ENCODE assay signal across 18 cellular contexts in genomic region chr19:14114439-14114838, GRCh38. TPM values are rescaled to one million over a fixed set of nuclear protein-coding genes. Genes with fewer than 3 reads are reported as not detected.
DNase-seq lines count a peak whose midpoint lies in the region; ATAC-seq, FAIRE-seq and TF ChIP-seq lines count a peak whose summit lies in the region.
"Had no signal": no experiment of that assay in that cellular context is flagged by ENCODE, and none has a peak within 500 bp of the region (broad histone marks: within the 10 kb centered on the region; RNA-seq: fewer than 3 reads in every experiment).

No MANE protein-coding gene starts in this region.

- H3K4ac ChIP-seq in neuronal stem cell (ENCODE audit: low read length) = no peak overlapping the region

- H2BK5ac ChIP-seq in neuronal stem cell (ENCODE audit: low read length) = no peak overlapping the region

- H3F3A ChIP-seq in GM23248 (ENCODE audit: insufficient read depth) = peaks cover 7% of the 10 kb centered on the region

- no peak overlapping the region for H2BK15ac ChIP-seq in neuronal stem cell (ENCODE audit: low read length)

- no peaks in the 10 kb centered on the region for H3K9me3 ChIP-seq in K562 (replicated peaks; ENCODE audit: control insufficient read depth, insufficient read depth, low read depth, low read length)
- no peaks in the 10 kb centered on the region for H3K9me3 ChIP-seq in neuronal stem cell (replicated peaks in 1 of 2; ENCODE audit: control insufficient read depth in 2 of 2, insufficient read depth in 1 of 2, low read depth in 1 of 2, low read length in 2 of 2)
- H3K9me3 ChIP-seq in tibial artery = no peaks in the 10 kb centered on the region
- H3K9me3 ChIP-seq in GM23248 (ENCODE audit: low read depth) = no peaks in the 10 kb centered on the region
- H3K9me3 ChIP-seq: BE2C, body of pancreas had no signal

- no peaks in the 10 kb centered on the region for H3K9me3 Mint-ChIP-seq in IgD-negative memory B cell
- H3K9me3 Mint-ChIP-seq: stimulated activated naive CD8-positive, alpha-beta T cell treated with anti-CD3 and anti-CD28 coated beads, Interleukin-15, amount 100 ng/mL, for 72 hours had no signal

- H3K4me1 Mint-ChIP-seq in IgD-negative memory B cell = peaks cover 24 to 33% (median 27%) of the 10 kb centered on the region in 3 donors

- no peak for ATAC-seq in K562
- ATAC-seq: body of pancreas; esophagus mucosa; stimulated activated naive CD8-positive, alpha-beta T cell treated with anti-CD3 and anti-CD28 coated beads, Interleukin-15, amount 100 ng/mL, for 72 hours; T-helper 17 cell had no signal

- peaks cover 2% of the 10 kb centered on the region for H3K79me1 ChIP-seq in neuronal stem cell (ENCODE audit: low read depth, low read length)

- 0 out of 2 replicates have a peak overlapping the region, but pooled peaks have one; percentile 30 for H2AFZ ChIP-seq in K562 (ENCODE audit: low read depth, low read length)
- no peak overlapping the region for H2AFZ ChIP-seq in neuronal stem cell (ENCODE audit: low read length)
- H2AFZ ChIP-seq in GM23248 = no peak overlapping the region

- no peaks in the 10 kb centered on the region for H3K27me3 Mint-ChIP-seq in IgD-negative memory B cell
- H3K27me3 Mint-ChIP-seq: stimulated activated naive CD8-positive, alpha-beta T cell treated with anti-CD3 and anti-CD28 coated beads, Interleukin-15, amount 100 ng/mL, for 72 hours; T-helper 17 cell had no signal

- POLR2A ChIA-PET in K562 (lab: Yijun Ruan, JAX) = interaction anchor here (0.6 to 1.8 kb wide), 3 partner anchors 20 to 268 kb away, joined by 3 to 5 read pairs (median 3); no protein-coding TSS in a partner anchor

- H4K91ac ChIP-seq in neuronal stem cell (ENCODE audit: low read depth, low read length, poor library complexity) = no peak overlapping the region

- H3K27ac ChIP-seq in K562 (ENCODE audit: extremely low read depth, low read depth, low read length) (no peak overlapping the region), neuronal stem cell (replicated peaks; ENCODE audit: low read length) (no peak overlapping the region), tibial artery (peak overlapping the region; percentile 85 to 94), GM23248 (no peak overlapping the region)

- TF ChIP-seq CTCF in K562 (IDR thresholded peaks at IDR 0.05 in 2 of 3, conservative IDR thresholded peaks at IDR 0.05 in 1 of 3; ENCODE audit: insufficient read depth in 2 of 3, low read depth in 1 of 3, low read length in 3 of 3) (no peak), tibial artery (IDR thresholded peaks at IDR 0.05) (no peak)

- no peaks in the 10 kb centered on the region for H3K27me3 ChIP-seq in K562 (ENCODE audit: control insufficient read depth in 2 of 2, insufficient read depth in 2 of 2, low read length in 2 of 2)
- no peaks in the 10 kb centered on the region for H3K27me3 ChIP-seq in neuronal stem cell (ENCODE audit: control insufficient read depth in 3 of 3, insufficient read depth in 3 of 3, low read depth in 1 of 3, low read length in 3 of 3)
- no peaks in the 10 kb centered on the region for H3K27me3 ChIP-seq in tibial artery
- H3K27me3 ChIP-seq in GM23248 (replicated peaks; ENCODE audit: insufficient read depth) = no peaks in the 10 kb centered on the region
- H3K27me3 ChIP-seq: BE2C, body of pancreas had no signal

- H2BK120ac ChIP-seq in neuronal stem cell (ENCODE audit: low read depth, low read length) = no peak overlapping the region

- no peak for TF ChIP-seq RAD21 in K562 (CRISPR knock-in tag; conservative IDR thresholded peaks at IDR 0.05 in 1 of 2, IDR thresholded peaks at IDR 0.05 in 1 of 2)

- WGBS in K562 (ENCODE audit: insufficient coverage, low coverage, missing lambda C conversion rate) = 73% methylated on average over 7 of the region's 7 CpGs
- no CpG with 5 or more reads among the region's 7 CpGs for WGBS in neuronal stem cell (ENCODE audit: extremely low coverage in 2 of 2, insufficient read length in 2 of 2, insufficient replicate concordance in 1 of 2), 2 donors
- WGBS in GM23248 (ENCODE audit: low coverage in 1 of 2, low lambda C conversion rate in 2 of 2, missing lambda C conversion rate in 2 of 2), 2 experiments = 87 to 91% methylated on average over 7 of the region's 7 CpGs

- H4K8ac ChIP-seq in neuronal stem cell (ENCODE audit: low read depth, low read length) = no peak overlapping the region

- DNase-seq in K562 (ENCODE audit: extremely low read depth in 1 of 4, low spot score in 3 of 4) (no peak), neuronal stem cell (ENCODE audit: low spot score) (no peak), tibial artery (no peak), GM23248 (no peak)
- DNase-seq in activated T-cell treated with anti-CD3 and anti-CD28 coated beads, Interleukin-2, amount 50 U/mL, for 1 hour = no peak
- no peak for DNase-seq in activated effector memory CD4-positive, alpha-beta T cell treated with anti-CD3 and anti-CD28 coated beads, Interleukin-2, amount 50 U/mL, for 16 hours
- DNase-seq: activated CD4-positive, alpha-beta T cell treated with anti-CD3 and anti-CD28 coated beads for 1 hour; HCEC 1CT; NCI-H1436; NCI-H2227 treated with DMSO at 0.1 percent for 48 hours; SIG-M5 had no signal

- H3K9ac ChIP-seq in K562 (ENCODE audit: insufficient read depth in 1 of 2, low read depth in 2 of 2, low read length in 2 of 2) (peak overlapping the region in 1 of 2 experiments; percentile 15; a peak in 1 of 4 replicates), neuronal stem cell (ENCODE audit: low read depth, low read length, poor library complexity) (no peak overlapping the region), GM23248 (no peak overlapping the region)

- TF ChIP-seq POLR2A in K562 (conservative IDR thresholded peaks at IDR 0.05) = no peak

- H3K4me3 Mint-ChIP-seq in IgD-negative memory B cell = peak overlapping the region in 1 of 4 donors; percentile 65
- H3K4me3 Mint-ChIP-seq: T-helper 17 cell had no signal

- peaks cover 1% of the 10 kb centered on the region for H3K36me3 Mint-ChIP-seq in IgD-negative memory B cell

- H4K20me1 ChIP-seq in K562 (replicated peaks; ENCODE audit: control insufficient read depth, insufficient read depth, low read length) (no peaks in the 10 kb centered on the region), GM23248 (ENCODE audit: insufficient read depth) (no peaks in the 10 kb centered on the region)

- no peak for FAIRE-seq in K562 (lab: Jason Lieb, UNC)

- H3K14ac ChIP-seq in neuronal stem cell (ENCODE audit: low read length) = no peak overlapping the region

- H3K4me3 ChIP-seq in K562 (no peak overlapping the region), neuronal stem cell (ENCODE audit: low read length in 2 of 2) (no peak overlapping the region), tibial artery (no peak overlapping the region), GM23248 (no peak overlapping the region)
- H3K4me3 ChIP-seq: body of pancreas had no signal

- H2AK5ac ChIP-seq in neuronal stem cell (ENCODE audit: low read depth, low read length) = peak overlapping the region; percentile 26

- H2BK12ac ChIP-seq in neuronal stem cell (ENCODE audit: low read length) = no peak overlapping the region

- peaks cover 4% of the 10 kb centered on the region for H3K9me1 ChIP-seq in K562 (ENCODE audit: control insufficient read depth, insufficient read depth, low read length)

- H3K79me2 ChIP-seq in K562 (ENCODE audit: control insufficient read depth, insufficient read depth, low read length) = peaks cover 24% of the 10 kb centered on the region
- peaks cover 75% of the 10 kb centered on the region for H3K79me2 ChIP-seq in GM23248 (ENCODE audit: insufficient read depth)

- no TSS peak for BruUV-seq in K562 (replicated peaks; lab: Mats Ljungman, UMichigan)

- H3K36me3 ChIP-seq in K562 (ENCODE audit: control insufficient read depth, insufficient read depth, low read length) = peaks cover 2% of the 10 kb centered on the region; the same call in 2 of the 3 replicates
- H3K36me3 ChIP-seq in neuronal stem cell (replicated peaks in 1 of 2; ENCODE audit: control insufficient read depth in 2 of 2, insufficient read depth in 2 of 2, low read length in 2 of 2) = peaks cover 0 to 4% of the 10 kb centered on the region in 2 donors
- no peaks in the 10 kb centered on the region for H3K36me3 ChIP-seq in tibial artery
- no peaks in the 10 kb centered on the region for H3K36me3 ChIP-seq in GM23248 (ENCODE audit: low read depth)
- H3K36me3 ChIP-seq: BE2C had no signal

- no peak for TF ChIP-seq EP300 in K562 (IDR thresholded peaks at IDR 0.05; ENCODE audit: low read length)

- in situ Hi-C loops in K562 (cut with MboI) = no loop called here
- in situ Hi-C loops in GM23248 (cut with MboI) = no loop called here

- no peaks in the 10 kb centered on the region for H3K9me2 ChIP-seq in GM23248 (ENCODE audit: insufficient read depth)

- no peak overlapping the region for H3K23ac ChIP-seq in neuronal stem cell (ENCODE audit: low read depth, low read length, poor library complexity)

- H3K4me1 ChIP-seq in K562 (replicated peaks in 1 of 2; ENCODE audit: control insufficient read depth in 2 of 2, insufficient read depth in 2 of 2, low read length in 2 of 2) = peaks cover 44 to 62% of the 10 kb centered on the region in 2 experiments; a peak in 4 of 5 replicates
- peaks cover 12 to 37% of the 10 kb centered on the region in 2 donors for H3K4me1 ChIP-seq in neuronal stem cell (ENCODE audit: control insufficient read depth in 2 of 2, insufficient read depth in 1 of 2, low read depth in 1 of 2, low read length in 2 of 2)
- H3K4me1 ChIP-seq in tibial artery = peaks cover 5 to 84% (median 61%) of the 10 kb centered on the region in 4 donors
- H3K4me1 ChIP-seq in GM23248 (ENCODE audit: insufficient read depth) = peaks cover 38% of the 10 kb centered on the region

- H3K18ac ChIP-seq in neuronal stem cell (ENCODE audit: low read length) = no peak overlapping the region

- intact Hi-C loops in K562 (cut with micrococcal nuclease) = no loop called here
- intact Hi-C loops in tibial artery (cut with DNase I; ENCODE audit: low total_unique reads) = no loop called here

- peak overlapping the region; percentile 75 for H3K4me2 ChIP-seq in K562 (ENCODE audit: insufficient read depth, low read length)
- H3K4me2 ChIP-seq in neuronal stem cell (ENCODE audit: insufficient read depth, low read length, poor library complexity, severe bottlenecking) = no peak overlapping the region
- H3K4me2 ChIP-seq in GM23248 (ENCODE audit: unreplicated experiment) = no peak overlapping the region

- CTCF ChIA-PET in K562 (lab: Yijun Ruan, JAX; ENCODE audit: low intra/inter-chr PET ratio) = interaction anchor here (2.8 kb wide), 1 partner anchor 234 kb away, joined by 12 read pairs; no protein-coding TSS in a partner anchor

- H3K27ac Mint-ChIP-seq in IgD-negative memory B cell = peak overlapping the region in 2 of 3 donors; percentile 23 to 41
- H3K27ac Mint-ChIP-seq: stimulated activated naive CD8-positive, alpha-beta T cell treated with anti-CD3 and anti-CD28 coated beads, Interleukin-15, amount 100 ng/mL, for 72 hours had no signal

RNA-seq across cellular contexts. Expression of gene PRKACA, which starts 3.1 kb away (rescaled TPM):
- polyA plus RNA-seq in IgD-negative memory B cell (1.4 TPM), K562 (2011; rRNA removed) (19.9 and 22.9 TPM in 2 replicates), K562 (2014; fragmentation: Illumina TruSeq; extraction: Trizol) (50.6 and 59.4 TPM in 2 replicates), K562 (2014; fragmentation: Nextera tagmentation; extraction: Ambion mirVana) (1 to 10 TPM; 1.2 to 1.7 TPM), K562 (2014; rRNA removed) (37.6 and 39.7 TPM in 2 replicates), GM23248 (2016; fragmentation: Nextera tagmentation; extraction: Ambion mirVana) (4.6 and 5.3 TPM in 2 replicates)
- total RNA-seq in K562 (2011; cell fraction: chromatin; rRNA removed; ENCODE audit: low replicate concordance) = 26.1 and 58.3 TPM in 2 replicates
- 30.5 and 42.7 TPM in 2 replicates for total RNA-seq in K562 (2011; cell fraction: nucleolus; rRNA removed)
- total RNA-seq in K562 (2011; cell fraction: nucleoplasm; rRNA removed) = 28.7 and 35.1 TPM in 2 replicates
- total RNA-seq in K562 (2014; rRNA removed) (8.4 and 12.7 TPM in 2 replicates), K562 (2014; rRNA removed; fragmentation: Illumina TruSeq; extraction: Trizol) (10.6 and 13.0 TPM in 2 replicates), K562 (2015; rRNA removed; fragmentation: Illumina TruSeq; extraction: Trizol) (11.9 and 12.2 TPM in 2 replicates), K562 (2021) (57.8 and 63.1 TPM in 2 replicates)
- polyA plus RNA-seq in K562 (2011; cell fraction: cytosol; rRNA removed) = 18.1 and 22.9 TPM in 2 replicates
- 9.4 and 10.8 TPM in 2 replicates for polyA plus RNA-seq in K562 (2011; cell fraction: nucleus; rRNA removed)
- 53.1 and 56.7 TPM in 2 replicates for polyA plus RNA-seq in K562 (2012)
- 16.0 and 20.3 TPM in 2 replicates for polyA minus RNA-seq in K562 (2011; rRNA and poly(A)+ RNA removed)
- 18.1 and 18.7 TPM in 2 replicates for polyA minus RNA-seq in K562 (2011; cell fraction: cytosol; rRNA and poly(A)+ RNA removed)
- polyA minus RNA-seq in K562 (2011; cell fraction: nucleus; rRNA and poly(A)+ RNA removed) = 7.5 and 8.3 TPM in 2 replicates
- polyA plus RNA-seq in neuronal stem cell (2013, experiment 1 of 2) = 66.8 TPM
- polyA plus RNA-seq in neuronal stem cell (2013, experiment 2 of 2) = 67.2 TPM
- 37.4 and 67.8 TPM in 2 replicates for total RNA-seq in GM23248 (2014; rRNA removed; shearing (Covaris generic))

RNA-seq across cellular contexts. Expression of gene ASF1B, which starts 21.9 kb away (rescaled TPM):
- polyA plus RNA-seq in IgD-negative memory B cell = 1.9 TPM
- 7.9 and 16.6 TPM in 2 replicates for total RNA-seq in K562 (2011; cell fraction: chromatin; rRNA removed; ENCODE audit: low replicate concordance)
- total RNA-seq in K562 (2011; cell fraction: nucleolus; rRNA removed) = 18.7 and 23.9 TPM in 2 replicates
- total RNA-seq in K562 (2011; cell fraction: nucleoplasm; rRNA removed) = 14.1 and 22.4 TPM in 2 replicates
- total RNA-seq in K562 (2014; rRNA removed) = 54.8 and 85.6 TPM in 2 replicates
- 29.4 and 30.7 TPM in 2 replicates for total RNA-seq in K562 (2014; rRNA removed; fragmentation: Illumina TruSeq; extraction: Trizol)
- 38.0 and 39.3 TPM in 2 replicates for total RNA-seq in K562 (2015; rRNA removed; fragmentation: Illumina TruSeq; extraction: Trizol)
- total RNA-seq in K562 (2021) = 59.6 and 66.6 TPM in 2 replicates
- polyA plus RNA-seq in K562 (2011; rRNA removed) = 43.1 and 69.4 TPM in 2 replicates
- 75.6 and 117 TPM in 2 replicates for polyA plus RNA-seq in K562 (2011; cell fraction: cytosol; rRNA removed)
- polyA plus RNA-seq in K562 (2011; cell fraction: nucleus; rRNA removed) = 22.8 and 25.8 TPM in 2 replicates
- polyA plus RNA-seq in K562 (2012) = 72.6 and 87.5 TPM in 2 replicates
- 59.5 and 60.9 TPM in 2 replicates for polyA plus RNA-seq in K562 (2014; fragmentation: Illumina TruSeq; extraction: Trizol)
- polyA plus RNA-seq in K562 (2014; fragmentation: Nextera tagmentation; extraction: Ambion mirVana) = 1 to 10 TPM; 6.0 to 8.0 TPM
- polyA plus RNA-seq in K562 (2014; rRNA removed) = 52.7 and 53.3 TPM in 2 replicates
- polyA minus RNA-seq in K562 (2011; rRNA and poly(A)+ RNA removed) = 19.4 and 39.5 TPM in 2 replicates
- 43.6 and 47.1 TPM in 2 replicates for polyA minus RNA-seq in K562 (2011; cell fraction: cytosol; rRNA and poly(A)+ RNA removed)
- 11.0 and 13.6 TPM in 2 replicates for polyA minus RNA-seq in K562 (2011; cell fraction: nucleus; rRNA and poly(A)+ RNA removed)
- polyA plus RNA-seq in neuronal stem cell (2013, experiment 1 of 2) = 32.1 TPM
- polyA plus RNA-seq in neuronal stem cell (2013, experiment 2 of 2) = 30.3 TPM
- 7.6 and 11.2 TPM in 2 replicates for total RNA-seq in GM23248 (2014; rRNA removed; shearing (Covaris generic))
- polyA plus RNA-seq in GM23248 (2016; fragmentation: Nextera tagmentation; extraction: Ambion mirVana) = 18.0 and 19.0 TPM in 2 replicates

RNA-seq across cellular contexts. Expression of gene SAMD1, which starts 23.9 kb away (rescaled TPM):
- polyA plus RNA-seq in IgD-negative memory B cell = 2.8 TPM
- 9.8 and 27.6 TPM in 2 replicates for total RNA-seq in K562 (2011; cell fraction: chromatin; rRNA removed; ENCODE audit: low replicate concordance)
- total RNA-seq in K562 (2011; cell fraction: nucleolus; rRNA removed) = 23.5 and 24.9 TPM in 2 replicates
- 12.7 and 15.1 TPM in 2 replicates for total RNA-seq in K562 (2011; cell fraction: nucleoplasm; rRNA removed)
- total RNA-seq in K562 (2014; rRNA removed) = 65.4 and 71.9 TPM in 2 replicates
- total RNA-seq in K562 (2014; rRNA removed; fragmentation: Illumina TruSeq; extraction: Trizol) = 15.4 and 16.0 TPM in 2 replicates
- total RNA-seq in K562 (2015; rRNA removed; fragmentation: Illumina TruSeq; extraction: Trizol) = 43.5 and 51.7 TPM in 2 replicates
- total RNA-seq in K562 (2021) = 85.9 and 96.0 TPM in 2 replicates
- polyA plus RNA-seq in K562 (2011; rRNA removed) = 14.3 and 14.8 TPM in 2 replicates
- 15.9 and 30.2 TPM in 2 replicates for polyA plus RNA-seq in K562 (2011; cell fraction: cytosol; rRNA removed)
- polyA plus RNA-seq in K562 (2011; cell fraction: nucleus; rRNA removed) = 34.7 and 64.0 TPM in 2 replicates
- 39.1 and 39.7 TPM in 2 replicates for polyA plus RNA-seq in K562 (2012)
- polyA plus RNA-seq in K562 (2014; fragmentation: Illumina TruSeq; extraction: Trizol) = 45.7 and 48.9 TPM in 2 replicates
- 1 to 10 TPM; 2.9 to 3.1 TPM for polyA plus RNA-seq in K562 (2014; fragmentation: Nextera tagmentation; extraction: Ambion mirVana)
- polyA plus RNA-seq in K562 (2014; rRNA removed) = 44.5 and 47.8 TPM in 2 replicates
- 4.1 and 7.6 TPM in 2 replicates for polyA minus RNA-seq in K562 (2011; rRNA and poly(A)+ RNA removed)
- polyA minus RNA-seq in K562 (2011; cell fraction: cytosol; rRNA and poly(A)+ RNA removed) = 22.9 and 32.7 TPM in 2 replicates
- polyA minus RNA-seq in K562 (2011; cell fraction: nucleus; rRNA and poly(A)+ RNA removed) = 4.8 and 5.0 TPM in 2 replicates
- 57.9 TPM for polyA plus RNA-seq in neuronal stem cell (2013, experiment 1 of 2)
- 59.2 TPM for polyA plus RNA-seq in neuronal stem cell (2013, experiment 2 of 2)
- total RNA-seq in GM23248 (2014; rRNA removed; shearing (Covaris generic)) = 42.5 and 50.8 TPM in 2 replicates
- polyA plus RNA-seq in GM23248 (2016; fragmentation: Nextera tagmentation; extraction: Ambion mirVana) = 5.4 and 5.7 TPM in 2 replicates

RNA-seq across cellular contexts. Expression of gene C19orf67, which starts 28.9 kb away (rescaled TPM):
- polyA plus RNA-seq in IgD-negative memory B cell (not detected), K562 (2011; rRNA removed) (0.39 and 0.56 TPM in 2 replicates), K562 (2014; fragmentation: Illumina TruSeq; extraction: Trizol) (0.28 and 0.39 TPM in 2 replicates), K562 (2014; fragmentation: Nextera tagmentation; extraction: Ambion mirVana) (not detected), K562 (2014; rRNA removed) (1.8 TPM in 1 of 2 replicates, not detected in the other), GM23248 (2016; fragmentation: Nextera tagmentation; extraction: Ambion mirVana) (not detected in 2 replicates)
- 0.83 and 2.1 TPM in 2 replicates for total RNA-seq in K562 (2011; cell fraction: chromatin; rRNA removed; ENCODE audit: low replicate concordance)
- total RNA-seq in K562 (2011; cell fraction: nucleolus; rRNA removed) = 3.7 and 4.5 TPM in 2 replicates
- 1.8 and 2.1 TPM in 2 replicates for total RNA-seq in K562 (2011; cell fraction: nucleoplasm; rRNA removed)
- total RNA-seq in K562 (2014; rRNA removed) (0.45 and 1.5 TPM in 2 replicates), K562 (2014; rRNA removed; fragmentation: Illumina TruSeq; extraction: Trizol) (0.35 TPM in 1 of 2 replicates, not detected in the other), K562 (2015; rRNA removed; fragmentation: Illumina TruSeq; extraction: Trizol) (0.29 and 0.53 TPM in 2 replicates), K562 (2021) (1.1 and 2.1 TPM in 2 replicates)
- 0.46 and 0.97 TPM in 2 replicates for polyA plus RNA-seq in K562 (2011; cell fraction: cytosol; rRNA removed)
- 1.2 and 3.8 TPM in 2 replicates for polyA plus RNA-seq in K562 (2011; cell fraction: nucleus; rRNA removed)
- polyA plus RNA-seq in K562 (2012) = 0.62 and 0.68 TPM in 2 replicates
- polyA minus RNA-seq in K562 (2011; rRNA and poly(A)+ RNA removed) = 0.14 TPM in 1 of 2 replicates, not detected in the other
- not detected in 2 replicates for polyA minus RNA-seq in K562 (2011; cell fraction: cytosol; rRNA and poly(A)+ RNA removed)
- 1.5 and 3.0 TPM in 2 replicates for polyA minus RNA-seq in K562 (2011; cell fraction: nucleus; rRNA and poly(A)+ RNA removed)
- polyA plus RNA-seq in neuronal stem cell (2013, experiment 1 of 2) = not detected
- polyA plus RNA-seq in neuronal stem cell (2013, experiment 2 of 2) = not detected
- total RNA-seq in GM23248 (2014; rRNA removed; shearing (Covaris generic)) = not detected in 2 replicates
- total RNA-seq: body of pancreas, dermis microvascular lymphatic vessel endothelial cell had no signal

RNA-seq across cellular contexts. Expression of gene MISP3, which starts 41.9 kb away (rescaled TPM):
- polyA plus RNA-seq in IgD-negative memory B cell (0.16 TPM), K562 (2011; rRNA removed) (1.2 and 2.1 TPM in 2 replicates), K562 (2014; fragmentation: Illumina TruSeq; extraction: Trizol) (2.6 and 3.2 TPM in 2 replicates), K562 (2014; fragmentation: Nextera tagmentation; extraction: Ambion mirVana) (under 1 TPM; 0.25 to 0.37 TPM), K562 (2014; rRNA removed) (5.4 and 5.6 TPM in 2 replicates), GM23248 (2016; fragmentation: Nextera tagmentation; extraction: Ambion mirVana) (2.0 and 2.7 TPM in 2 replicates)
- total RNA-seq in K562 (2011; cell fraction: chromatin; rRNA removed; ENCODE audit: low replicate concordance) = 1.7 and 5.3 TPM in 2 replicates
- 5.5 and 5.7 TPM in 2 replicates for total RNA-seq in K562 (2011; cell fraction: nucleolus; rRNA removed)
- 4.1 and 5.0 TPM in 2 replicates for total RNA-seq in K562 (2011; cell fraction: nucleoplasm; rRNA removed)
- total RNA-seq in K562 (2014; rRNA removed) (3.1 and 3.9 TPM in 2 replicates), K562 (2014; rRNA removed; fragmentation: Illumina TruSeq; extraction: Trizol) (0.69 and 0.73 TPM in 2 replicates), K562 (2015; rRNA removed; fragmentation: Illumina TruSeq; extraction: Trizol) (1.6 and 1.9 TPM in 2 replicates), K562 (2021) (1.9 and 2.9 TPM in 2 replicates)
- 2.1 and 3.0 TPM in 2 replicates for polyA plus RNA-seq in K562 (2011; cell fraction: cytosol; rRNA removed)
- 8.6 and 12.9 TPM in 2 replicates for polyA plus RNA-seq in K562 (2011; cell fraction: nucleus; rRNA removed)
- 3.6 and 4.2 TPM in 2 replicates for polyA plus RNA-seq in K562 (2012)
- not detected in 2 replicates for polyA minus RNA-seq in K562 (2011; rRNA and poly(A)+ RNA removed)
- 0.91 TPM in 1 of 2 replicates, not detected in the other for polyA minus RNA-seq in K562 (2011; cell fraction: cytosol; rRNA and poly(A)+ RNA removed)
- 1.8 and 1.9 TPM in 2 replicates for polyA minus RNA-seq in K562 (2011; cell fraction: nucleus; rRNA and poly(A)+ RNA removed)
- polyA plus RNA-seq in neuronal stem cell (2013, experiment 1 of 2) = 1.6 TPM
- polyA plus RNA-seq in neuronal stem cell (2013, experiment 2 of 2) = 1.7 TPM
- total RNA-seq in GM23248 (2014; rRNA removed; shearing (Covaris generic)) = 1.3 TPM in 1 of 2 replicates, not detected in the other

Comparison
In these comparisons a context has a peak if more than half of its experiments do, and no peak if none do; other contexts are left out.
1. H3K27ac ChIP-seq: peak in tibial artery (2 of 2); none in K562 (single experiment), neuronal stem cell (single experiment) and GM23248 (single experiment).